ENCODE assay signal across 25 cellular contexts in the genomic region with DNA sequence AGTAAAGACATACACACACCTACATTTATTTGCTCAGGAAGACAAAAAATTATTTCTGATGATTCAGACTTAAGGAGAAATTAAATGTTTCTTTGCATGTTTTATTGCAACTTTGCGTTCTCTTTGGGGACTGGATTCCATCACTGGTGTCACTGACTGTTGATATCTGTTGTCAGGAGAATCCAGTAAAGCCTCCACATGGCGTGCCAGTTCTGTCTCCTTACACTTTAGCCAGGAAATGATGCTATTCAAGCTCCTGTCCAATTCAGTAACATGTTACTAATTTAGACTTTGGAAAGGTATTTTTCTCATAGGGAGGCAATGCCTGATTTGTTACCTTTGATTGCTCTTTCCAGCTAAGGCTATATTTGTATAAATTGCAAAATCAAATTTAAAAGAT.
"Had no signal": no experiment of that assay in that cellular context is flagged by ENCODE, and none has a peak within 500 bp of the region (broad histone marks: within the 10 kb centered on the region; RNA-seq: fewer than 3 reads in every experiment).

No MANE protein-coding gene starts in this region.

- H3K9me3 ChIP-seq: breast epithelium, esophagus squamous epithelium, mucosa of descending colon, neutrophil, prostate gland, tibial nerve had no signal

- H3K36me3 ChIP-seq: breast epithelium, esophagus squamous epithelium, neutrophil, prostate gland, tibial nerve had no signal

- H3K27me3 Mint-ChIP-seq: activated B cell treated with CpG ODN at 0.5 μM for 24 hours; activated CD8-positive, alpha-beta memory T cell treated with anti-CD3 and anti-CD28 coated beads, Interleukin-2, amount 10 ng/mL, durations not matched to agents 7 days and 5 days; activated naive CD4-positive, alpha-beta T cell treated with anti-CD3 and anti-CD28 coated beads, Interleukin-2, amount 50 U/mL, for 24 hours; activated naive CD8-positive, alpha-beta T cell treated with anti-CD3 and anti-CD28 coated beads, Interleukin-2, amount 50 U/mL, for 24 hours had no signal

- H3K4me3 ChIP-seq: breast epithelium, esophagus squamous epithelium, lung, mucosa of descending colon, prostate gland, tibial nerve had no signal

- ATAC-seq: activated CD8-positive, alpha-beta memory T cell treated with anti-CD3 and anti-CD28 coated beads, Interleukin-2, amount 10 ng/mL, durations not matched to agents 7 days and 5 days; activated CD8-positive, alpha-beta T cell treated with anti-CD3 and anti-CD28 coated beads, Interleukin-2, amount 10 ng/mL, durations not matched to agents 7 days and 5 days; activated naive CD8-positive, alpha-beta T cell treated with anti-CD3 and anti-CD28 coated beads, Interleukin-2, amount 50 U/mL, for 24 hours; left lobe of liver; mucosa of descending colon had no signal

- H3K27ac ChIP-seq: breast epithelium, epithelial cell of prostate, esophagus squamous epithelium, neutrophil, prostate gland, tibial nerve had no signal

- H3K4me1 Mint-ChIP-seq: activated B cell treated with CpG ODN at 0.5 μM for 24 hours; activated CD8-positive, alpha-beta memory T cell treated with anti-CD3 and anti-CD28 coated beads, Interleukin-2, amount 10 ng/mL, durations not matched to agents 7 days and 5 days; activated naive CD4-positive, alpha-beta T cell treated with anti-CD3 and anti-CD28 coated beads, Interleukin-2, amount 50 U/mL, for 24 hours; activated naive CD8-positive, alpha-beta T cell treated with anti-CD3 and anti-CD28 coated beads, Interleukin-2, amount 50 U/mL, for 24 hours had no signal

- H3K27ac Mint-ChIP-seq: activated B cell treated with CpG ODN at 0.5 μM for 24 hours; activated CD8-positive, alpha-beta memory T cell treated with anti-CD3 and anti-CD28 coated beads, Interleukin-2, amount 10 ng/mL, durations not matched to agents 7 days and 5 days; activated CD8-positive, alpha-beta T cell treated with anti-CD3 and anti-CD28 coated beads, Interleukin-2, amount 10 ng/mL, durations not matched to agents 7 days and 5 days; activated naive CD4-positive, alpha-beta T cell treated with anti-CD3 and anti-CD28 coated beads, Interleukin-2, amount 50 U/mL, for 24 hours; activated naive CD8-positive, alpha-beta T cell treated with anti-CD3 and anti-CD28 coated beads, Interleukin-2, amount 50 U/mL, for 24 hours; activated T-helper 2 cell treated with anti-CD3 and anti-CD28 coated beads, Interferon-gamma antibody, Interleukin-2, Interleukin-4, amounts not matched to agents 10 μg/mL and 5 μg/mL and 100 μg/mL, durations not matched to agents 14 hours and 24 hours and 36 hours; nephron; T-helper 2 cell treated with Interferon-gamma antibody and Interleukin-4, amounts not matched to agents 5 μg/mL and 100 μg/mL, for 36 hours had no signal

- DNase-seq: activated B cell treated with CpG ODN at 0.5 μM for 24 hours; activated CD8-positive, alpha-beta memory T cell treated with anti-CD3 and anti-CD28 coated beads, Interleukin-2, amount 10 ng/mL, durations not matched to agents 7 days and 5 days; activated CD8-positive, alpha-beta T cell treated with anti-CD3 and anti-CD28 coated beads, Interleukin-2, amount 10 ng/mL, durations not matched to agents 7 days and 5 days; activated naive CD8-positive, alpha-beta T cell treated with anti-CD3 and anti-CD28 coated beads, Interleukin-2, amount 50 U/mL, for 24 hours; activated T-cell treated with anti-CD3 and anti-CD28 coated beads, Interleukin-2, amount 50 U/mL, for 48 hours; dermis blood vessel endothelial cell; effector CD8-positive, alpha-beta T cell; esophagus squamous epithelium; glutamatergic neuron; hypothalamus; mucosa of descending colon; stimulated activated CD4-positive, alpha-beta T cell treated with anti-CD3 and anti-CD28 coated beads, Interleukin-2, amount 100 ng/mL, for 48 hours; stimulated activated naive CD4-positive, alpha-beta T cell treated with Interleukin-2 at 50 U/mL for 16 hours; T-helper 1 cell had no signal

- H3K27me3 ChIP-seq: breast epithelium, esophagus squamous epithelium, neutrophil, tibial nerve had no signal

- H3K9me3 Mint-ChIP-seq: activated B cell treated with CpG ODN at 0.5 μM for 24 hours; activated naive CD4-positive, alpha-beta T cell treated with anti-CD3 and anti-CD28 coated beads, Interleukin-2, amount 50 U/mL, for 24 hours; activated T-helper 2 cell treated with anti-CD3 and anti-CD28 coated beads, Interferon-gamma antibody, Interleukin-2, Interleukin-4, amounts not matched to agents 10 μg/mL and 5 μg/mL and 100 μg/mL, durations not matched to agents 14 hours and 24 hours and 36 hours; nephron; T-helper 2 cell treated with Interferon-gamma antibody and Interleukin-4, amounts not matched to agents 5 μg/mL and 100 μg/mL, for 36 hours had no signal

- H3K4me3 Mint-ChIP-seq: activated B cell treated with CpG ODN at 0.5 μM for 24 hours; activated CD8-positive, alpha-beta memory T cell treated with anti-CD3 and anti-CD28 coated beads, Interleukin-2, amount 10 ng/mL, durations not matched to agents 7 days and 5 days; activated CD8-positive, alpha-beta T cell treated with anti-CD3 and anti-CD28 coated beads, Interleukin-2, amount 10 ng/mL, durations not matched to agents 7 days and 5 days; activated naive CD4-positive, alpha-beta T cell treated with anti-CD3 and anti-CD28 coated beads, Interleukin-2, amount 50 U/mL, for 24 hours; activated naive CD8-positive, alpha-beta T cell treated with anti-CD3 and anti-CD28 coated beads, Interleukin-2, amount 50 U/mL, for 24 hours; nephron; T-helper 2 cell treated with Interferon-gamma antibody and Interleukin-4, amounts not matched to agents 5 μg/mL and 100 μg/mL, for 36 hours had no signal

- H3K36me3 Mint-ChIP-seq: activated CD8-positive, alpha-beta memory T cell treated with anti-CD3 and anti-CD28 coated beads, Interleukin-2, amount 10 ng/mL, durations not matched to agents 7 days and 5 days; activated naive CD4-positive, alpha-beta T cell treated with anti-CD3 and anti-CD28 coated beads, Interleukin-2, amount 50 U/mL, for 24 hours had no signal

- H3K4me1 ChIP-seq: breast epithelium, esophagus squamous epithelium, prostate gland had no signal
